Comparison of ENCODE assay signal across 9 cellular contexts in the genomic region with DNA sequence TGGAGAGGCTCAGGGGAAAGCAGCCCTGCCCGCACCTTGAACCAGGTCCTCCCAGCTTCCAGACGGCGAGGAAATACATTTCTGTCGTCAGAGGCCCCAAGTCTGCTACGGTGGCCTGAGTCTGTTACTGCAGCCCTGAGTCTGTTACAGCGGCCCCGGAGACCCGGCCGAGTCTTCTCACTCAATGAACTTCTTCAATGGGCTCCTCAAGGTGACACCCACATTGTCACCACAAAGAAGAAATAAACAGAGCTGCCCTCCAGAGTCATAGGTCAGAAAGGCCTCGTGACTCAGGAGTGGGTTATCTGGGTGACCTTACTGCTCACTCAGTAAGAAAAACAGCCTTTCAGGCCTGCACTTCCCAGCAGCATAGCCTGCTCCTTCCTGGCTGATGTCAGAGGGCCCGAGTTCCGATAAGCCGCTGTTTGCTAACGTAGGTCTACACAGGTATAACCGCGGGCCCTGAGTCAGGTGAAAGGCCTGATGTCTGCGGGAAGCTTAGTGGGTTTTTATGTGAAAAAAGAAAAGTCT.
DNase-seq lines count a peak whose midpoint lies in the region; ATAC-seq lines count a peak whose summit lies in the region.
"Had no signal": no experiment of that assay in that cellular context is flagged by ENCODE, and none has a peak within 500 bp of the region (broad histone marks: within the 10 kb centered on the region; RNA-seq: fewer than 3 reads in every experiment).

No MANE protein-coding gene starts in this region.

- peak overlapping the region; percentile 79 for H3K27ac ChIP-seq in CD4-positive, alpha-beta memory T cell (ENCODE audit: low read depth, low read length)

- H3K27me3 ChIP-seq in CD4-positive, alpha-beta memory T cell (ENCODE audit: insufficient read depth, low read length): no peaks in the 10 kb centered on the region

- peaks cover 43 to 67% (median 58%) of the 10 kb centered on the region in 4 donors for H3K4me1 Mint-ChIP-seq in CD4-positive, alpha-beta memory T cell

- H3K36me3 Mint-ChIP-seq in CD4-positive, alpha-beta memory T cell: no peaks in the 10 kb centered on the region

- intact Hi-C loops in CD4-positive, alpha-beta memory T cell (cut with micrococcal nuclease): loop anchor here (1.0 kb wide), 1 partner anchor 14 kb away; no protein-coding TSS in a partner anchor
- intact Hi-C loops in posterior cingulate gyrus (cut with DNase I): loop anchor here (10.0 kb wide), 1 partner anchor 50 kb away; no protein-coding TSS in a partner anchor

- DNase-seq in CD4-positive, alpha-beta memory T cell: peak; percentile 84 to 96 (median 87)
- DNase-seq in T-helper 2 cell (peak; percentile 33 to 95 (median 78)), activated gamma-delta T cell (lab: John Stamatoyannopoulos, UW) (peak; percentile 40), NCI-H1092 (lab: John Stamatoyannopoulos, UW) (no peak), SHP77 (lab: John Stamatoyannopoulos, UW) (no peak), posterior cingulate gyrus (no peak)
- peak; percentile 60 to 85 (median 71) for DNase-seq in stimulated activated CD4-positive, alpha-beta T cell treated with anti-CD3 and anti-CD28 coated beads, Interleukin-12 subunit alpha, Interleukin-12 subunit beta, amount 100 ng/mL, for 48 hours (ENCODE audit: low read depth in 2 of 3, low spot score in 1 of 3)
- DNase-seq: NCI-H1694 treated with DMSO at 0.1 percent for 48 hours had no signal

- no peaks in the 10 kb centered on the region for H3K36me3 ChIP-seq in CD4-positive, alpha-beta memory T cell (ENCODE audit: insufficient read depth, low read length)

- peak overlapping the region; percentile 52 to 91 (median 76) for H3K4me3 Mint-ChIP-seq in CD4-positive, alpha-beta memory T cell

- no peak for ATAC-seq in HG03025 (IDR thresholded peaks at IDR 0.05; ENCODE audit: low FRiP score, unreplicated experiment)

- no peaks in the 10 kb centered on the region for H3K9me3 ChIP-seq in CD4-positive, alpha-beta memory T cell (ENCODE audit: control insufficient read depth in 1 of 2, low read length in 2 of 2)

- peaks cover 57% of the 10 kb centered on the region for H3K4me1 ChIP-seq in CD4-positive, alpha-beta memory T cell (ENCODE audit: insufficient read depth, low read length)

- H3K9me3 Mint-ChIP-seq in CD4-positive, alpha-beta memory T cell: peaks cover 0 to 2% (median 0%) of the 10 kb centered on the region in 8 donors

- peak overlapping the region; percentile 90 to 100 (median 97) for H3K27ac Mint-ChIP-seq in CD4-positive, alpha-beta memory T cell

- POLR2A ChIA-PET in CD4-positive, alpha-beta memory T cell (lab: Charles Lee; ENCODE audit: partially characterized antibody): interaction anchor here (0.7 to 5.7 kb wide), 34 partner anchors 8 to 234 kb away, joined by 3 to 152 read pairs (median 4); a partner anchor contains a TSS

- CTCF ChIA-PET in CD4-positive, alpha-beta memory T cell (lab: Charles Lee; ENCODE audit: partially characterized antibody): interaction anchor here (0.7 to 12.8 kb wide), 14 partner anchors 13 to 257 kb away, joined by 3 to 564 read pairs (median 19); a partner anchor contains a TSS

- no peaks in the 10 kb centered on the region for H3K27me3 Mint-ChIP-seq in CD4-positive, alpha-beta memory T cell

- peak overlapping the region in 1 of 2 donors; percentile 18 for H3K4me3 ChIP-seq in CD4-positive, alpha-beta memory T cell (ENCODE audit: low read length in 2 of 2)

Comparison
In these comparisons a context has a peak if more than half of its experiments do, and no peak if none do; other contexts are left out.
1. DNase-seq: peak in CD4-positive, alpha-beta memory T cell (5 of 5), T-helper 2 cell (5 of 5), activated gamma-delta T cell (single experiment) and stimulated activated CD4-positive, alpha-beta T cell treated with anti-CD3 and anti-CD28 coated beads, Interleukin-12 subunit alpha, Interleukin-12 subunit beta, amount 100 ng/mL, for 48 hours (3 of 3); none in NCI-H1092 (single experiment), SHP77 (0 of 2) and posterior cingulate gyrus (0 of 10).